In genomic region chr3:52291508-52292181, GRCh38 we compare ENCODE assay signal across 1 cellular context.
TF ChIP-seq lines count a peak whose summit lies in the region.

No MANE protein-coding gene starts in this region.

TF ChIP-seq in IMR-90, 13 proteins besides CTCF, POLR2A, EP300 and RAD21:
- TF ChIP-seq CHD1 (IDR thresholded peaks at IDR 0.05; ENCODE audit: low read depth, low read length) (no peak), MAFK (IDR thresholded peaks at IDR 0.05; ENCODE audit: low read depth, low read length) (no peak), SMC3 (IDR thresholded peaks at IDR 0.05; ENCODE audit: low read depth, low read length) (peak; percentile 65)
